ENCODE assay signal across 23 cellular contexts in genomic region chr7:118087121-118087520, GRCh38.
"Had no signal": no experiment of that assay in that cellular context is flagged by ENCODE, and none has a peak within 500 bp of the region (broad histone marks: within the 10 kb centered on the region; RNA-seq: fewer than 3 reads in every experiment).

No MANE protein-coding gene starts in this region.

- ATAC-seq: activated CD4-positive, alpha-beta T cell treated with anti-CD3 and anti-CD28 coated beads for 36 hours; activated naive CD4-positive, alpha-beta T cell treated with anti-CD3 and anti-CD28 coated beads, Interleukin-2, amount 50 U/mL, for 72 hours; activated T-cell treated with anti-CD3 and anti-CD28 coated beads, Interleukin-2, amount 50 U/mL, for 72 hours; effector memory CD8-positive, alpha-beta T cell had no signal

- H3K4me3 Mint-ChIP-seq: activated CD4-positive, alpha-beta memory T cell treated with anti-CD3 and anti-CD28 coated beads for 36 hours; activated CD4-positive, alpha-beta T cell treated with anti-CD3 and anti-CD28 coated beads for 36 hours; activated CD4-positive, alpha-beta T cell treated with anti-CD3 and anti-CD28 coated beads, Interleukin-2, amount 10 ng/mL, durations not matched to agents 24 days and 14 days; activated naive CD4-positive, alpha-beta T cell treated with anti-CD3 and anti-CD28 coated beads, Interleukin-2, amount 10 ng/mL, durations not matched to agents 7 days and 5 days; activated T-cell treated with anti-CD3 and anti-CD28 coated beads, Interleukin-2, amount 50 U/mL, for 24 hours; activated T-cell treated with anti-CD3 and anti-CD28 coated beads, Interleukin-2, amount 50 U/mL, for 72 hours; effector memory CD8-positive, alpha-beta T cell had no signal

- H3K4me1 Mint-ChIP-seq: activated naive CD4-positive, alpha-beta T cell treated with anti-CD3 and anti-CD28 coated beads, Interleukin-2, amount 10 ng/mL, durations not matched to agents 7 days and 5 days had no signal

- H3K27ac ChIP-seq: brain microvascular endothelial cell, epithelial cell of prostate, esophagus squamous epithelium had no signal

- H3K27ac Mint-ChIP-seq: activated CD4-positive, alpha-beta memory T cell treated with anti-CD3 and anti-CD28 coated beads for 36 hours; activated CD4-positive, alpha-beta T cell treated with anti-CD3 and anti-CD28 coated beads for 36 hours; activated CD4-positive, alpha-beta T cell treated with anti-CD3 and anti-CD28 coated beads, Interleukin-2, amount 10 ng/mL, durations not matched to agents 24 days and 14 days; activated naive CD4-positive, alpha-beta T cell treated with anti-CD3 and anti-CD28 coated beads, Interleukin-2, amount 10 ng/mL, durations not matched to agents 7 days and 5 days; activated naive CD4-positive, alpha-beta T cell treated with anti-CD3 and anti-CD28 coated beads, Interleukin-2, amount 50 U/mL, for 72 hours; activated T-cell treated with anti-CD3 and anti-CD28 coated beads, Interleukin-2, amount 50 U/mL, for 24 hours; activated T-cell treated with anti-CD3 and anti-CD28 coated beads, Interleukin-2, amount 50 U/mL, for 72 hours; effector memory CD8-positive, alpha-beta T cell had no signal

- DNase-seq: activated CD4-positive, alpha-beta memory T cell treated with anti-CD3 and anti-CD28 coated beads for 36 hours; activated CD4-positive, alpha-beta T cell treated with anti-CD3 and anti-CD28 coated beads for 36 hours; activated CD4-positive, alpha-beta T cell treated with anti-CD3 and anti-CD28 coated beads, Interleukin-2, amount 10 ng/mL, durations not matched to agents 24 days and 14 days; activated CD4-positive, CD25-positive, alpha-beta regulatory T cell; activated CD4-positive, CD25-positive, alpha-beta regulatory T cell treated with anti-CD3 and anti-CD28 coated beads, Interleukin-2, amount 50 U/mL, for 72 hours; activated CD8-positive, alpha-beta memory T cell treated with anti-CD3 and anti-CD28 coated beads, Interleukin-2, amount 50 U/mL, for 48 hours; activated gamma-delta T cell; activated naive CD4-positive, alpha-beta T cell; activated naive CD4-positive, alpha-beta T cell treated with anti-CD3 and anti-CD28 coated beads, Interleukin-2, amount 10 ng/mL, durations not matched to agents 7 days and 5 days; activated T-cell treated with anti-CD3 and anti-CD28 coated beads for 4 hours; activated T-cell treated with anti-CD3 and anti-CD28 coated beads, Interleukin-2, amount 50 U/mL, for 24 hours; activated T-cell treated with anti-CD3 and anti-CD28 coated beads, Interleukin-2, amount 50 U/mL, for 72 hours; amniotic stem cell; anterior cingulate cortex; brain microvascular endothelial cell; cortex of kidney; dermis blood vessel endothelial cell; effector CD4-positive, alpha-beta T cell; effector memory CD8-positive, alpha-beta T cell; esophagus squamous epithelium; T-helper 2 cell had no signal

- H3K4me3 ChIP-seq: esophagus squamous epithelium had no signal

- H3K36me3 ChIP-seq: brain microvascular endothelial cell, esophagus squamous epithelium had no signal

- H3K27me3 Mint-ChIP-seq: activated CD4-positive, alpha-beta T cell treated with anti-CD3 and anti-CD28 coated beads, Interleukin-2, amount 10 ng/mL, durations not matched to agents 24 days and 14 days; activated naive CD4-positive, alpha-beta T cell treated with anti-CD3 and anti-CD28 coated beads, Interleukin-2, amount 10 ng/mL, durations not matched to agents 7 days and 5 days had no signal

- H3K27me3 ChIP-seq: brain microvascular endothelial cell, esophagus squamous epithelium had no signal

- H3K36me3 Mint-ChIP-seq: activated CD4-positive, alpha-beta memory T cell treated with anti-CD3 and anti-CD28 coated beads for 36 hours; activated naive CD4-positive, alpha-beta T cell treated with anti-CD3 and anti-CD28 coated beads, Interleukin-2, amount 10 ng/mL, durations not matched to agents 7 days and 5 days; activated naive CD4-positive, alpha-beta T cell treated with anti-CD3 and anti-CD28 coated beads, Interleukin-2, amount 50 U/mL, for 72 hours had no signal

- H3K9me3 Mint-ChIP-seq: activated CD4-positive, alpha-beta memory T cell treated with anti-CD3 and anti-CD28 coated beads for 36 hours; activated naive CD4-positive, alpha-beta T cell treated with anti-CD3 and anti-CD28 coated beads, Interleukin-2, amount 10 ng/mL, durations not matched to agents 7 days and 5 days; activated T-cell treated with anti-CD3 and anti-CD28 coated beads, Interleukin-2, amount 50 U/mL, for 24 hours; activated T-cell treated with anti-CD3 and anti-CD28 coated beads, Interleukin-2, amount 50 U/mL, for 72 hours; effector memory CD8-positive, alpha-beta T cell had no signal

- H3K9me3 ChIP-seq: esophagus squamous epithelium had no signal
